22 cellular contexts compared by ENCODE assay signal in the genomic region with DNA sequence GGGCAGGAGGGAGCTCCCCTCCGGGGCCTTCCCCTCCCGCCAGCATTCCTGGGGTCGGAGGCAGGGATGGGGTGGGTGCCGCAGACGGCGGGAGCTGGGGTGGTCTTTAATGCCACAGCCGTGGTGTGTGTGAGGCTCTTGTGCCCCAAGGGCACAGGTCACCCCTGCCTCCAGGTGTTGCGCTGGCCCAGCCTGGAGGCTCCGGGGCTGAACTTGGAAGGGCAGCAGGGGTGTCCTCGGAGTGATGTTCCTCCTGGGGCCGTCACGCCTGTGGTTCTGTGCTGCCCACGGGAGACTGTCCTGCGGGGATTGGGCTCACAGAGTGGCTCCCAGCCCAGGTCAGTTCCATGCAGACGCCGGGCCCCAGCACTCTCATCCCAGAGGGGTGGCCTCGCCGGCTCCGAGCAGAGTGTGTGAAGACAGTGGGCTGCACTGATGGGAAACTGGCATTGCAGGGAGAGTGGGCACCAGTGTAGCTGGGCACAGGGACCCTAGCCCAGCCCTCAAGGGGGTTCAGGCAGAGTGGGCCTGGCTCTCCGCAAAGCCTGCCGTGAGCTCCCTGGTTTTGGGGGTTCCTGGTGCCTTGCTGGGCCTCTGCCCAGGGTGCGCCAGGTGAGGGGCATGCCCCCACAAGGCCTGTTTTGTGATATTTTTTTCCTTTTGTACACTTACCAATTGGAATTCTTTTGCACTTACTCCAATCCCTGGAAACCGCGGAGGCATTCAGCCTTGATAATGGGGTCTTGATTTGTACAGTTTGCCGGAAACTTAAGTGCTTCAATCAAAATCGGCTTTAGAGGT. TPM values are rescaled to one million over a fixed set of nuclear protein-coding genes. Genes with fewer than 3 reads are reported as not detected.
DNase-seq lines count a peak whose midpoint lies in the region; ATAC-seq, FAIRE-seq and TF ChIP-seq lines count a peak whose summit lies in the region.
"Had no signal": no experiment of that assay in that cellular context is flagged by ENCODE, and none has a peak within 500 bp of the region (broad histone marks: within the 10 kb centered on the region; RNA-seq: fewer than 3 reads in every experiment).

No MANE protein-coding gene starts in this region.

- no peak overlapping the region for H3K27ac ChIP-seq in CD4-positive, alpha-beta T cell (ENCODE audit: low read depth, low read length)
- peak overlapping the region; percentile 89 for H3K27ac ChIP-seq in OCI-LY1 (ENCODE audit: low read depth, low read length, poor library complexity, severe bottlenecking)
- H3K27ac ChIP-seq: BLaER1 had no signal

- H3K4me1 ChIP-seq in OCI-LY1 (ENCODE audit: insufficient read depth, low read length, severe bottlenecking): peaks cover 26% of the 10 kb centered on the region

- H3K4me2 ChIP-seq in OCI-LY1 (ENCODE audit: low read length): no peak overlapping the region
- H3K4me2 ChIP-seq: BLaER1, GM23338 had no signal

- intact Hi-C loops in CD4-positive, alpha-beta T cell (cut with DNase I, micrococcal nuclease): no loop called here

- H3K4me3 ChIP-seq in OCI-LY1 (ENCODE audit: low read depth, low read length, poor library complexity, severe bottlenecking) (no peak overlapping the region), astrocyte of the cerebellum (ENCODE audit: low read depth, low read length) (no peak overlapping the region)
- H3K4me3 ChIP-seq: BLaER1, GM12878, GM23338 had no signal

- DNase-seq in CD4-positive, alpha-beta T cell: no peak
- DNase-seq in astrocyte of the cerebellum (ENCODE audit: low read depth) (peak; percentile 39), memory B cell (ENCODE audit: low spot score in 2 of 2) (no peak), NCI-H2029 (lab: John Stamatoyannopoulos, UW) (no peak), urothelium cell line (ENCODE audit: low spot score) (no peak)
- DNase-seq: 8988T; Calu3; CD8-positive, alpha-beta T cell; DMS79 treated with DMSO at 0.1 percent for 48 hours; EL; H7; HFFc6 had no signal

- ATAC-seq in CD4-positive, alpha-beta T cell (ENCODE audit: poor library complexity): no peak
- ATAC-seq in memory B cell (ENCODE audit: low read depth): no peak
- ATAC-seq in HG02884 (IDR thresholded peaks at IDR 0.05; ENCODE audit: unreplicated experiment): no peak
- ATAC-seq in GM19455 (IDR thresholded peaks at IDR 0.05; ENCODE audit: unreplicated experiment): no peak
- ATAC-seq: CD8-positive, alpha-beta T cell; GM12878; GM23338 had no signal

- CTCF ChIA-PET in CD4-positive, alpha-beta T cell (lab: Charles Lee): no interaction called here

- in situ Hi-C loops in astrocyte of the cerebellum (cut with HindIII; ENCODE audit: low sequenced_read_pairs): no loop called here

- H3K27ac Mint-ChIP-seq in CD4-positive, alpha-beta T cell: peak overlapping the region; percentile 53
- peak overlapping the region; percentile 35 for H3K27ac Mint-ChIP-seq in memory B cell
- H3K27ac Mint-ChIP-seq: CD8-positive, alpha-beta T cell; GM23338; HFFc6 had no signal

- H3K9me2 ChIP-seq in OCI-LY1 (ENCODE audit: low read depth, low read length): no peaks in the 10 kb centered on the region

- H3K4me3 Mint-ChIP-seq in CD4-positive, alpha-beta T cell: no peak overlapping the region
- no peak overlapping the region for H3K4me3 Mint-ChIP-seq in memory B cell
- H3K4me3 Mint-ChIP-seq: CD14-positive monocyte; CD8-positive, alpha-beta T cell; GM23338; HFFc6; IgD-negative memory B cell had no signal

- no peaks in the 10 kb centered on the region for H3K4me1 Mint-ChIP-seq in CD4-positive, alpha-beta T cell (ENCODE audit: low read depth)
- peaks cover 8% of the 10 kb centered on the region for H3K4me1 Mint-ChIP-seq in memory B cell
- H3K4me1 Mint-ChIP-seq: CD14-positive monocyte, GM23338 had no signal

- H3F3A ChIP-seq in OCI-LY1 (ENCODE audit: insufficient read depth, low read length): no peaks in the 10 kb centered on the region

- H3K36me3 ChIP-seq in OCI-LY1 (ENCODE audit: insufficient read depth, low read length): peaks cover 97% of the 10 kb centered on the region

- H3K79me2 ChIP-seq in OCI-LY1 (ENCODE audit: insufficient read depth, low read length): no peaks in the 10 kb centered on the region

- no peaks in the 10 kb centered on the region for H3K27me3 Mint-ChIP-seq in CD4-positive, alpha-beta T cell
- H3K27me3 Mint-ChIP-seq in memory B cell: no peaks in the 10 kb centered on the region
- H3K27me3 Mint-ChIP-seq: IgD-negative memory B cell had no signal

- no peaks in the 10 kb centered on the region for H3K27me3 ChIP-seq in CD4-positive, alpha-beta T cell (ENCODE audit: control insufficient read depth, insufficient read depth, low read length)
- no peaks in the 10 kb centered on the region for H3K27me3 ChIP-seq in OCI-LY1 (ENCODE audit: insufficient read depth, low read length)
- H3K27me3 ChIP-seq: BLaER1 had no signal

- no peak for FAIRE-seq in urothelium cell line (lab: Jason Lieb, UNC)
- FAIRE-seq: GM12878, GM19239, HTR-8/SVneo had no signal

- H2AFZ ChIP-seq in OCI-LY1 (ENCODE audit: low read length): no peak overlapping the region
- H2AFZ ChIP-seq: GM23338 had no signal

- no peaks in the 10 kb centered on the region for H3K9me3 Mint-ChIP-seq in CD4-positive, alpha-beta T cell
- no peaks in the 10 kb centered on the region for H3K9me3 Mint-ChIP-seq in memory B cell
- H3K9me3 Mint-ChIP-seq: CD14-positive monocyte; CD8-positive, alpha-beta T cell; GM23338; IgD-negative memory B cell had no signal

- H4K20me1 ChIP-seq in OCI-LY1 (ENCODE audit: insufficient read depth, low read length): no peaks in the 10 kb centered on the region

- H3K36me3 Mint-ChIP-seq in CD4-positive, alpha-beta T cell (ENCODE audit: low read depth): peaks cover 76% of the 10 kb centered on the region
- H3K36me3 Mint-ChIP-seq in memory B cell: peaks cover 24% of the 10 kb centered on the region

- POLR2A ChIA-PET in CD4-positive, alpha-beta T cell (lab: Charles Lee): no interaction called here

- no peak overlapping the region; the same call in 1 of the 2 replicates for H3K9ac ChIP-seq in OCI-LY1 (ENCODE audit: low read length)
- H3K9ac ChIP-seq: BLaER1 had no signal

- no peak for TF ChIP-seq CTCF in CD4-positive, alpha-beta T cell (IDR thresholded peaks at IDR 0.05)
- TF ChIP-seq CTCF in OCI-LY1 (IDR thresholded peaks at IDR 0.05; ENCODE audit: low read length) (no peak), astrocyte of the cerebellum (IDR thresholded peaks at IDR 0.05; ENCODE audit: low read depth, low read length, missing control alignments) (no peak)

- no peaks in the 10 kb centered on the region for H3K9me3 ChIP-seq in CD4-positive, alpha-beta T cell (ENCODE audit: control insufficient read depth, low read length)
- no peaks in the 10 kb centered on the region for H3K9me3 ChIP-seq in OCI-LY1 (ENCODE audit: low read length)
- H3K9me3 ChIP-seq: BLaER1 had no signal

RNA-seq across cellular contexts. Expression of a gene that starts 56.7 kb away (rescaled TPM):
- total RNA-seq in CD4-positive, alpha-beta T cell: 100 to 1,000 TPM; 107 to 113 TPM
